ENCODE assay signal across 33 cellular contexts in the genomic region with DNA sequence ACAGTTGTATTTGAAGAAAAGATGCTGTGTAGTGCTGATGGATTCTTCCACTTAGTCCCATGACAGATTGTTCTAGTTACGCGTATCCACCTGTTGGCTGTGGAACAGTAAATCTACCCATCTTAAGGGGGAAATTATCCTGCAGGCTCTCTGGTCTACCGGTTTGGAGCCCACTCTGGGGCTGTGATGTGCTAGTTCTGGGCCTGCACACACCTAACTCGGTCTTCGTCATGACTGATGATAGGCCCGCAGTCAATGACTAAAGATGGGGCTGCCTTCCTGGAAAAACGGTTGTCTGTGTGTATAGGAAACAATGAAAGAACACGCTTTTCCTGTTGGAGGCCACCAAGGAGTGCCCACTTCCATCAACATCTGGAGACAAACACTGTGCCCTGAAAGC.
"Had no signal": no experiment of that assay in that cellular context is flagged by ENCODE, and none has a peak within 500 bp of the region (broad histone marks: within the 10 kb centered on the region; RNA-seq: fewer than 3 reads in every experiment).

No MANE protein-coding gene starts in this region.

- H3K4me3 Mint-ChIP-seq: activated B cell treated with CpG ODN at 0.5 μM for 24 hours; activated CD4-positive, alpha-beta memory T cell treated with anti-CD3 and anti-CD28 coated beads for 36 hours; activated naive CD4-positive, alpha-beta T cell treated with anti-CD3 and anti-CD28 coated beads, Interleukin-2, amount 50 U/mL, for 24 hours; activated naive CD8-positive, alpha-beta T cell treated with anti-CD3 and anti-CD28 coated beads, Interleukin-2, amount 10 ng/mL, durations not matched to agents 7 days and 5 days; central memory CD8-positive, alpha-beta T cell had no signal

- H3K4me1 Mint-ChIP-seq: activated B cell treated with CpG ODN at 0.5 μM for 24 hours; activated naive CD4-positive, alpha-beta T cell treated with anti-CD3 and anti-CD28 coated beads, Interleukin-2, amount 50 U/mL, for 24 hours; activated naive CD8-positive, alpha-beta T cell treated with anti-CD3 and anti-CD28 coated beads, Interleukin-2, amount 10 ng/mL, durations not matched to agents 7 days and 5 days; central memory CD8-positive, alpha-beta T cell had no signal

- H3K27ac ChIP-seq: ascending aorta, cardiac muscle cell, Peyer's patch, VCaP had no signal

- H3K4me3 ChIP-seq: ascending aorta, cardiac muscle cell, Peyer's patch had no signal

- H3K36me3 Mint-ChIP-seq: activated CD4-positive, alpha-beta memory T cell treated with anti-CD3 and anti-CD28 coated beads for 36 hours; activated naive CD4-positive, alpha-beta T cell treated with anti-CD3 and anti-CD28 coated beads, Interleukin-2, amount 50 U/mL, for 24 hours; activated naive CD8-positive, alpha-beta T cell treated with anti-CD3 and anti-CD28 coated beads, Interleukin-2, amount 10 ng/mL, durations not matched to agents 7 days and 5 days had no signal

- H3K36me3 ChIP-seq: ascending aorta, cardiac muscle cell, Peyer's patch had no signal

- H3K4me1 ChIP-seq: Peyer's patch had no signal

- H3K9me3 ChIP-seq: ascending aorta, Peyer's patch had no signal

- DNase-seq: activated B cell treated with CpG ODN at 0.5 μM for 24 hours; activated CD4-positive, alpha-beta memory T cell treated with anti-CD3 and anti-CD28 coated beads for 36 hours; activated CD4-positive, alpha-beta T cell treated with anti-CD3 and anti-CD28 coated beads for 4 hours; activated CD4-positive, alpha-beta T cell treated with anti-CD3 and anti-CD28 coated beads, Interleukin-2, amount 50 U/mL, for 1 hour; activated CD4-positive, CD25-positive, alpha-beta regulatory T cell treated with anti-CD3 and anti-CD28 coated beads, Interleukin-2, amount 50 U/mL, for 72 hours; activated CD8-positive, alpha-beta memory T cell treated with anti-CD3 and anti-CD28 coated beads, Interleukin-2, amount 50 U/mL, for 4 hours; activated gamma-delta T cell; activated naive CD4-positive, alpha-beta T cell treated with Interleukin-2 at 50 U/mL for 16 hours; activated naive CD8-positive, alpha-beta T cell treated with anti-CD3 and anti-CD28 coated beads, Interleukin-2, amount 10 ng/mL, durations not matched to agents 7 days and 5 days; activated T-cell treated with anti-CD3 and anti-CD28 coated beads for 4 hours; activated T-cell treated with anti-CD3 and anti-CD28 coated beads, Interleukin-2, amount 50 U/mL, for 48 hours; amygdala; NCI-H1105; NCI-H1436; NCI-H1694; NCI-H1930; NCI-H2081 treated with DMSO at 0.1 percent for 48 hours; NCI-H226; NCI-H446 treated with DMSO at 0.1 percent for 48 hours; NCI-H524; NCI-H69; PC-3; Peyer's patch; SIG-M5; SW 1271; T-helper 1 cell; T-helper 2 cell; T-helper 9 cell had no signal

- H3K27ac Mint-ChIP-seq: activated B cell treated with CpG ODN at 0.5 μM for 24 hours; activated CD4-positive, alpha-beta memory T cell treated with anti-CD3 and anti-CD28 coated beads for 36 hours; activated naive CD4-positive, alpha-beta T cell treated with anti-CD3 and anti-CD28 coated beads, Interleukin-2, amount 50 U/mL, for 24 hours; activated naive CD8-positive, alpha-beta T cell treated with anti-CD3 and anti-CD28 coated beads, Interleukin-2, amount 10 ng/mL, durations not matched to agents 7 days and 5 days had no signal

- H3K9me3 Mint-ChIP-seq: activated B cell treated with CpG ODN at 0.5 μM for 24 hours; activated CD4-positive, alpha-beta memory T cell treated with anti-CD3 and anti-CD28 coated beads for 36 hours; activated naive CD4-positive, alpha-beta T cell treated with anti-CD3 and anti-CD28 coated beads, Interleukin-2, amount 50 U/mL, for 24 hours; activated naive CD8-positive, alpha-beta T cell treated with anti-CD3 and anti-CD28 coated beads, Interleukin-2, amount 10 ng/mL, durations not matched to agents 7 days and 5 days; central memory CD8-positive, alpha-beta T cell had no signal

- H3K27me3 Mint-ChIP-seq: activated B cell treated with CpG ODN at 0.5 μM for 24 hours; activated CD4-positive, alpha-beta memory T cell treated with anti-CD3 and anti-CD28 coated beads for 36 hours; activated naive CD4-positive, alpha-beta T cell treated with anti-CD3 and anti-CD28 coated beads, Interleukin-2, amount 50 U/mL, for 24 hours; activated naive CD8-positive, alpha-beta T cell treated with anti-CD3 and anti-CD28 coated beads, Interleukin-2, amount 10 ng/mL, durations not matched to agents 7 days and 5 days; central memory CD8-positive, alpha-beta T cell had no signal
